13 cellular contexts compared by ENCODE assay signal in the genomic region with DNA sequence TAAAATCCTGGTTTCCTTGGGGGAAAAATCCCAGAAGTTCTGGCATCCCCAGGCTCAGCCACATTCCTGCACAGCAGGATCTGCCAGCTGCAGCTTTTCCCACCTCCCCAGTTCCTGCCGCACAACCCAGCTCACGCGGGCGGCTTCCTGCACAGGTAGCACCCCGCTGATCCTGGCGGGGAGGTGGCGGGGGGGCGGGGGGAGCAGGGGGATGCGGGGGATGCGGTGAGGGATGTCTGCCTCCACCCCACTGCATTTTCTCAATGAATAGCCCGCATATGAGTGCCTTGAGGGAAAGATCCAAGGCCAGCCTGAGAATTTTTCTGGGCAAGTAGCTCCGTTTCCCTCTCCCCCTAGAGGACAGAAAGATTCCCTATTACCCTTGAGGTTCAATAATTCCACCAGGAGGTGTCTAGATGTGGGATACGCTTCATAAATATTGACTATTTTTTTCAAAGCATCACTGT. TPM values are rescaled to one million over a fixed set of nuclear protein-coding genes. Genes with fewer than 3 reads are reported as not detected.
DNase-seq lines count a peak whose midpoint lies in the region; ATAC-seq and TF ChIP-seq lines count a peak whose summit lies in the region.
"Had no signal": no experiment of that assay in that cellular context is flagged by ENCODE, and none has a peak within 500 bp of the region (broad histone marks: within the 10 kb centered on the region; RNA-seq: fewer than 3 reads in every experiment).

No MANE protein-coding gene starts in this region.

- no peak overlapping the region for H3K27ac Mint-ChIP-seq in activated T-helper 17 cell treated with anti-CD3 and anti-CD28 coated beads, Interleukin-2, amount 50 U/mL, for 72 hours
- H3K27ac Mint-ChIP-seq: IgD-negative memory B cell had no signal

- H3K27me3 Mint-ChIP-seq in activated T-helper 17 cell treated with anti-CD3 and anti-CD28 coated beads, Interleukin-2, amount 50 U/mL, for 72 hours: peaks cover 9% of the 10 kb centered on the region

- H3K9me3 ChIP-seq in upper lobe of right lung: no peaks in the 10 kb centered on the region
- H3K9me3 ChIP-seq in WERI-Rb-1 (ENCODE audit: severe bottlenecking): no peaks in the 10 kb centered on the region
- H3K9me3 ChIP-seq: colonic mucosa had no signal

- H3K27me3 ChIP-seq in upper lobe of right lung: no peaks in the 10 kb centered on the region
- H3K27me3 ChIP-seq in WERI-Rb-1 (ENCODE audit: insufficient read depth, low read depth, severe bottlenecking): no peaks in the 10 kb centered on the region
- H3K27me3 ChIP-seq: colonic mucosa had no signal

- H3K36me3 ChIP-seq in upper lobe of right lung: no peaks in the 10 kb centered on the region
- no peaks in the 10 kb centered on the region for H3K36me3 ChIP-seq in WERI-Rb-1
- H3K36me3 ChIP-seq: colonic mucosa had no signal

- DNase-seq in NCI-H748 (lab: John Stamatoyannopoulos, UW; ENCODE audit: unreplicated experiment) (peak; percentile 23), NCI-H748 treated with DMSO at 0.1 percent for 48 hours (lab: John Stamatoyannopoulos, UW) (no peak), astrocyte of the spinal cord (ENCODE audit: low read depth, low spot score) (peak; percentile 73), islet precursor cell (peak; percentile 76), upper lobe of right lung (no peak), WERI-Rb-1 (no peak)
- DNase-seq in activated naive CD4-positive, alpha-beta T cell (lab: John Stamatoyannopoulos, UW): no peak
- DNase-seq: colonic mucosa, NCI-H510A treated with DMSO at 0.1 percent for 48 hours had no signal

- H3K4me1 Mint-ChIP-seq in activated T-helper 17 cell treated with anti-CD3 and anti-CD28 coated beads, Interleukin-2, amount 50 U/mL, for 72 hours: no peaks in the 10 kb centered on the region
- H3K4me1 Mint-ChIP-seq: IgD-negative memory B cell had no signal

- intact Hi-C loops in upper lobe of right lung (cut with DNase I): no loop called here

- peak overlapping the region; percentile 71 for H3K27ac ChIP-seq in upper lobe of right lung
- H3K27ac ChIP-seq in WERI-Rb-1: no peak overlapping the region
- H3K27ac ChIP-seq: 22Rv1, colonic mucosa, parathyroid adenoma had no signal

- peaks cover 5% of the 10 kb centered on the region for H3K4me1 ChIP-seq in upper lobe of right lung
- H3K4me1 ChIP-seq: colonic mucosa, parathyroid adenoma had no signal

- in situ Hi-C loops in astrocyte of the spinal cord (cut with HindIII; ENCODE audit: low sequenced_read_pairs): no loop called here

- H3K4me3 ChIP-seq in astrocyte of the spinal cord (ENCODE audit: low read depth, low read length): no peak overlapping the region
- no peak overlapping the region for H3K4me3 ChIP-seq in upper lobe of right lung
- H3K4me3 ChIP-seq in WERI-Rb-1 (ENCODE audit: low read depth, low read length): no peak overlapping the region
- H3K4me3 ChIP-seq: colonic mucosa had no signal

- no peaks in the 10 kb centered on the region for H3K36me3 Mint-ChIP-seq in activated T-helper 17 cell treated with anti-CD3 and anti-CD28 coated beads, Interleukin-2, amount 50 U/mL, for 72 hours (ENCODE audit: low read depth)
- H3K36me3 Mint-ChIP-seq: IgD-negative memory B cell had no signal

- H3K4me3 Mint-ChIP-seq in activated T-helper 17 cell treated with anti-CD3 and anti-CD28 coated beads, Interleukin-2, amount 50 U/mL, for 72 hours: no peak overlapping the region
- H3K4me3 Mint-ChIP-seq: IgD-negative memory B cell had no signal

- ATAC-seq in upper lobe of right lung: no peak
- no peak for ATAC-seq in activated T-helper 17 cell treated with anti-CD3 and anti-CD28 coated beads, Interleukin-2, amount 50 U/mL, for 72 hours (replicated peaks)

- no peaks in the 10 kb centered on the region for H3K9me3 Mint-ChIP-seq in activated T-helper 17 cell treated with anti-CD3 and anti-CD28 coated beads, Interleukin-2, amount 50 U/mL, for 72 hours
- H3K9me3 Mint-ChIP-seq: IgD-negative memory B cell had no signal

- peak; percentile 44 for TF ChIP-seq CTCF in astrocyte of the spinal cord (IDR thresholded peaks at IDR 0.05; ENCODE audit: low read depth, low read length)
- TF ChIP-seq CTCF in upper lobe of right lung (IDR thresholded peaks at IDR 0.05): no peak
- no peak for TF ChIP-seq CTCF in WERI-Rb-1 (IDR thresholded peaks at IDR 0.05; ENCODE audit: low read depth, low read length)

RNA-seq across cellular contexts. Expression of a gene that starts 21.1 kb away (rescaled TPM):
- total RNA-seq in upper lobe of right lung: 20.4 TPM
- total RNA-seq in activated T-helper 17 cell treated with anti-CD3 and anti-CD28 coated beads, Interleukin-2, amount 50 U/mL, for 72 hours: under 1 TPM; 0.11 to 0.37 TPM

RNA-seq across cellular contexts. Expression of a gene that starts 40.2 kb away (rescaled TPM):
- 39.5 TPM for total RNA-seq in upper lobe of right lung
- 10 to 100 TPM; 24.6 to 41.3 TPM for total RNA-seq in activated T-helper 17 cell treated with anti-CD3 and anti-CD28 coated beads, Interleukin-2, amount 50 U/mL, for 72 hours

Comparison
In these comparisons a context has a peak if more than half of its experiments do, and no peak if none do; other contexts are left out.
1. DNase-seq: peak in NCI-H748 (single experiment), astrocyte of the spinal cord (single experiment) and islet precursor cell (single experiment); none in NCI-H748 treated with DMSO at 0.1 percent for 48 hours (single experiment), upper lobe of right lung (single experiment), activated naive CD4-positive, alpha-beta T cell (0 of 4) and WERI-Rb-1 (single experiment).
2. RNA of a gene that starts 21.1 kb away (total RNA-seq): 20.4 TPM in upper lobe of right lung (single experiment); 0.11 to 0.37 TPM in activated T-helper 17 cell treated with anti-CD3 and anti-CD28 coated beads, Interleukin-2, amount 50 U/mL, for 72 hours; every median in the first group is over 10 times any median in the second.